1 cellular context compared by ENCODE assay signal in the genomic region with DNA sequence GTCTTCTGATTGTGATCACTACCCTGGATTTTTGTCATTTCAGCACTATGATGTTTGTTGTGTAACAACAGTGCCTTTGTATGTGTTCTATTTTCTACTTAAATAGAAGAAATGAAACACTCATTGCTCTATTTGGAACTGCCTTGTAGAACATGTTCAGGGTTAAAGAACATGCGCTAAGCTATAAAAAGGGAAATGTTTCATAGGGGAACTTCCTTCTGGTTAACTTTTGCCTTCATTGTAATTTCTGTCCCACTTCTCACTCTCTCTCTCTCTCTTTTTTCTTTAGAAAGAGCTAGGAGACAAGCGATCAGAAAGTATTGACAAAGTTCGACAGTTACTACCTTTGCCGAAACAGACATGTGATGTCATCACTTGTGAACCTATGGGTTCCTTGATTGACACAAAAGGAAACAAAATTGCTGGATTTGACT.
TF ChIP-seq lines count a peak whose summit lies in the region.

A gene (minus strand): TSS at position 13 of the 434 bp plus-strand sequence. CDS start 45,908 bp downstream, outside the sequence.

TF ChIP-seq in GM12878, 131 proteins besides CTCF, POLR2A, EP300 and RAD21 (continued from another document and continues in another):
- TF ChIP-seq, protein P1, sequence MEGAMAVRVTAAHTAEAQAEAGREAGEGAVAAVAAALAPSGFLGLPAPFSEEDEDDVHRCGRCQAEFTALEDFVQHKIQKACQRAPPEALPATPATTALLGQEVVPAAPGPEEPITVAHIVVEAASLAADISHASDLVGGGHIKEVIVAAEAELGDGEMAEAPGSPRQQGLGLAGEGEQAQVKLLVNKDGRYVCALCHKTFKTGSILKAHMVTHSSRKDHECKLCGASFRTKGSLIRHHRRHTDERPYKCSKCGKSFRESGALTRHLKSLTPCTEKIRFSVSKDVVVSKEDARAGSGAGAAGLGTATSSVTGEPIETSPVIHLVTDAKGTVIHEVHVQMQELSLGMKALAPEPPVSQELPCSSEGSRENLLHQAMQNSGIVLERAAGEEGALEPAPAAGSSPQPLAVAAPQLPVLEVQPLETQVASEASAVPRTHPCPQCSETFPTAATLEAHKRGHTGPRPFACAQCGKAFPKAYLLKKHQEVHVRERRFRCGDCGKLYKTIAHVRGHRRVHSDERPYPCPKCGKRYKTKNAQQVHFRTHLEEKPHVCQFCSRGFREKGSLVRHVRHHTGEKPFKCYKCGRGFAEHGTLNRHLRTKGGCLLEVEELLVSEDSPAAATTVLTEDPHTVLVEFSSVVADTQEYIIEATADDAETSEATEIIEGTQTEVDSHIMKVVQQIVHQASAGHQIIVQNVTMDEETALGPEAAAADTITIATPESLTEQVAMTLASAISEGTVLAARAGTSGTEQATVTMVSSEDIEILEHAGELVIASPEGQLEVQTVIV (IDR thresholded peaks at IDR 0.05; ENCODE audit: borderline replicate concordance, partially characterized antibody) = no peak
- TF ChIP-seq ZZZ3 (IDR thresholded peaks at IDR 0.05; ENCODE audit: control insufficient read depth, insufficient read length, low read depth) (no peak), BMI1 (IDR thresholded peaks at IDR 0.05; ENCODE audit: borderline replicate concordance) (no peak), ZNF24 (IDR thresholded peaks at IDR 0.05) (peak; percentile 95), FOXK2 (IDR thresholded peaks at IDR 0.05) (no peak), WRNIP1 (IDR thresholded peaks at IDR 0.05; ENCODE audit: borderline replicate concordance, low read depth, low read length) (no peak), RCOR1 (conservative IDR thresholded peaks at IDR 0.05; ENCODE audit: low read depth, low read length) (no peak), POLR2AphosphoS5 (IDR thresholded peaks at IDR 0.05; ENCODE audit: low read length) (no peak), SIN3A (IDR thresholded peaks at IDR 0.05; ENCODE audit: low read depth, low read length) (no peak), ZNF217 (IDR thresholded peaks at IDR 0.05) (no peak), BACH1 (IDR thresholded peaks at IDR 0.05; ENCODE audit: borderline replicate concordance) (no peak), POU2F2 (IDR thresholded peaks at IDR 0.05; ENCODE audit: borderline replicate concordance, low read depth, low read length) (no peak), MTA3 (IDR thresholded peaks at IDR 0.05; ENCODE audit: borderline replicate concordance, low read length) (0 out of 2 replicates have a peak, but pooled peaks have one; percentile 49), SMARCA5 (IDR thresholded peaks at IDR 0.05) (no peak), CHD1 (IDR thresholded peaks at IDR 0.05; ENCODE audit: low read depth, low read length) (no peak), SIX5 (IDR thresholded peaks at IDR 0.05; ENCODE audit: low read depth, low read length, severe bottlenecking) (no peak), GABPA (IDR thresholded peaks at IDR 0.05; ENCODE audit: low read depth) (peak; percentile 54; the same call in 1 of the 2 replicates), ETV6 (conservative IDR thresholded peaks at IDR 0.05 in 1 of 2, IDR thresholded peaks at IDR 0.05 in 1 of 2; ENCODE audit: borderline replicate concordance in 1 of 2, low read depth in 1 of 2) (peak in 1 of 2 experiments; percentile 64; a peak in 1 of 4 replicates), SUZ12 (IDR thresholded peaks at IDR 0.05; ENCODE audit: unreplicated experiment) (no peak), LARP7 (IDR thresholded peaks at IDR 0.05) (no peak), MTA2 (IDR thresholded peaks at IDR 0.05; ENCODE audit: low read depth) (peak; percentile 76), PAX8 (IDR thresholded peaks at IDR 0.05) (no peak), CBFB (IDR thresholded peaks at IDR 0.05; ENCODE audit: low read depth) (no peak), BHLHE40 (IDR thresholded peaks at IDR 0.05; ENCODE audit: borderline replicate concordance in 1 of 2, low read depth in 2 of 2, low read length in 1 of 2) (no peak), NBN (IDR thresholded peaks at IDR 0.05) (peak; percentile 50; the same call in 1 of the 2 replicates), SRF (IDR thresholded peaks at IDR 0.05; ENCODE audit: low read depth in 2 of 2, low read length in 2 of 2) (no peak), YY1 (IDR thresholded peaks at IDR 0.05; ENCODE audit: low read depth, low read length) (no peak), PAX5 (IDR thresholded peaks at IDR 0.05; ENCODE audit: borderline replicate concordance, low read depth, low read length) (no peak), DPF2 (IDR thresholded peaks at IDR 0.05) (0 out of 2 replicates have a peak, but pooled peaks have one; percentile 26), TCF7 (IDR thresholded peaks at IDR 0.05; ENCODE audit: borderline replicate concordance) (peak; percentile 50), BRCA1 (IDR thresholded peaks at IDR 0.05; ENCODE audit: low read depth, low read length) (no peak), MYC (IDR thresholded peaks at IDR 0.05; ENCODE audit: insufficient read depth, insufficient read length, insufficient replicate concordance, low read length, severe bottlenecking) (no peak), RFX5 (IDR thresholded peaks at IDR 0.05; ENCODE audit: low read depth, low read length) (no peak), CBX3 (IDR thresholded peaks at IDR 0.05; ENCODE audit: borderline replicate concordance, low read depth) (no peak), JUND (IDR thresholded peaks at IDR 0.05; ENCODE audit: low read depth, low read length) (no peak), CREB1 (IDR thresholded peaks at IDR 0.05; ENCODE audit: low read depth) (peak; percentile 76), NR2C2 (IDR thresholded peaks at IDR 0.05; ENCODE audit: borderline replicate concordance, control insufficient read depth, insufficient read length, low read depth) (no peak), IRF4 (IDR thresholded peaks at IDR 0.05; ENCODE audit: low read depth, low read length) (0 out of 2 replicates have a peak, but pooled peaks have one; percentile 9), CBX5 (IDR thresholded peaks at IDR 0.05; ENCODE audit: low read depth) (no peak)
- TF ChIP-seq, protein P2, sequence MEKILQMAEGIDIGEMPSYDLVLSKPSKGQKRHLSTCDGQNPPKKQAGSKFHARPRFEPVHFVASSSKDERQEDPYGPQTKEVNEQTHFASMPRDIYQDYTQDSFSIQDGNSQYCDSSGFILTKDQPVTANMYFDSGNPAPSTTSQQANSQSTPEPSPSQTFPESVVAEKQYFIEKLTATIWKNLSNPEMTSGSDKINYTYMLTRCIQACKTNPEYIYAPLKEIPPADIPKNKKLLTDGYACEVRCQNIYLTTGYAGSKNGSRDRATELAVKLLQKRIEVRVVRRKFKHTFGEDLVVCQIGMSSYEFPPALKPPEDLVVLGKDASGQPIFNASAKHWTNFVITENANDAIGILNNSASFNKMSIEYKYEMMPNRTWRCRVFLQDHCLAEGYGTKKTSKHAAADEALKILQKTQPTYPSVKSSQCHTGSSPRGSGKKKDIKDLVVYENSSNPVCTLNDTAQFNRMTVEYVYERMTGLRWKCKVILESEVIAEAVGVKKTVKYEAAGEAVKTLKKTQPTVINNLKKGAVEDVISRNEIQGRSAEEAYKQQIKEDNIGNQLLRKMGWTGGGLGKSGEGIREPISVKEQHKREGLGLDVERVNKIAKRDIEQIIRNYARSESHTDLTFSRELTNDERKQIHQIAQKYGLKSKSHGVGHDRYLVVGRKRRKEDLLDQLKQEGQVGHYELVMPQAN (conservative IDR thresholded peaks at IDR 0.05) = no peak
- TF ChIP-seq, protein P3, sequence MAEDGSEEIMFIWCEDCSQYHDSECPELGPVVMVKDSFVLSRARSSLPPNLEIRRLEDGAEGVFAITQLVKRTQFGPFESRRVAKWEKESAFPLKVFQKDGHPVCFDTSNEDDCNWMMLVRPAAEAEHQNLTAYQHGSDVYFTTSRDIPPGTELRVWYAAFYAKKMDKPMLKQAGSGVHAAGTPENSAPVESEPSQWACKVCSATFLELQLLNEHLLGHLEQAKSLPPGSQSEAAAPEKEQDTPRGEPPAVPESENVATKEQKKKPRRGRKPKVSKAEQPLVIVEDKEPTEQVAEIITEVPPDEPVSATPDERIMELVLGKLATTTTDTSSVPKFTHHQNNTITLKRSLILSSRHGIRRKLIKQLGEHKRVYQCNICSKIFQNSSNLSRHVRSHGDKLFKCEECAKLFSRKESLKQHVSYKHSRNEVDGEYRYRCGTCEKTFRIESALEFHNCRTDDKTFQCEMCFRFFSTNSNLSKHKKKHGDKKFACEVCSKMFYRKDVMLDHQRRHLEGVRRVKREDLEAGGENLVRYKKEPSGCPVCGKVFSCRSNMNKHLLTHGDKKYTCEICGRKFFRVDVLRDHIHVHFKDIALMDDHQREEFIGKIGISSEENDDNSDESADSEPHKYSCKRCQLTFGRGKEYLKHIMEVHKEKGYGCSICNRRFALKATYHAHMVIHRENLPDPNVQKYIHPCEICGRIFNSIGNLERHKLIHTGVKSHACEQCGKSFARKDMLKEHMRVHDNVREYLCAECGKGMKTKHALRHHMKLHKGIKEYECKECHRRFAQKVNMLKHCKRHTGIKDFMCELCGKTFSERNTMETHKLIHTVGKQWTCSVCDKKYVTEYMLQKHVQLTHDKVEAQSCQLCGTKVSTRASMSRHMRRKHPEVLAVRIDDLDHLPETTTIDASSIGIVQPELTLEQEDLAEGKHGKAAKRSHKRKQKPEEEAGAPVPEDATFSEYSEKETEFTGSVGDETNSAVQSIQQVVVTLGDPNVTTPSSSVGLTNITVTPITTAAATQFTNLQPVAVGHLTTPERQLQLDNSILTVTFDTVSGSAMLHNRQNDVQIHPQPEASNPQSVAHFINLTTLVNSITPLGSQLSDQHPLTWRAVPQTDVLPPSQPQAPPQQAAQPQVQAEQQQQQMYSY (CRISPR knock-in tag; IDR thresholded peaks at IDR 0.05) = no peak
- TF ChIP-seq, protein P4, sequence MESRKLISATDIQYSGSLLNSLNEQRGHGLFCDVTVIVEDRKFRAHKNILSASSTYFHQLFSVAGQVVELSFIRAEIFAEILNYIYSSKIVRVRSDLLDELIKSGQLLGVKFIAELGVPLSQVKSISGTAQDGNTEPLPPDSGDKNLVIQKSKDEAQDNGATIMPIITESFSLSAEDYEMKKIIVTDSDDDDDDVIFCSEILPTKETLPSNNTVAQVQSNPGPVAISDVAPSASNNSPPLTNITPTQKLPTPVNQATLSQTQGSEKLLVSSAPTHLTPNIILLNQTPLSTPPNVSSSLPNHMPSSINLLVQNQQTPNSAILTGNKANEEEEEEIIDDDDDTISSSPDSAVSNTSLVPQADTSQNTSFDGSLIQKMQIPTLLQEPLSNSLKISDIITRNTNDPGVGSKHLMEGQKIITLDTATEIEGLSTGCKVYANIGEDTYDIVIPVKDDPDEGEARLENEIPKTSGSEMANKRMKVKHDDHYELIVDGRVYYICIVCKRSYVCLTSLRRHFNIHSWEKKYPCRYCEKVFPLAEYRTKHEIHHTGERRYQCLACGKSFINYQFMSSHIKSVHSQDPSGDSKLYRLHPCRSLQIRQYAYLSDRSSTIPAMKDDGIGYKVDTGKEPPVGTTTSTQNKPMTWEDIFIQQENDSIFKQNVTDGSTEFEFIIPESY (IDR thresholded peaks at IDR 0.05) = no peak
- TF ChIP-seq, protein P5, sequence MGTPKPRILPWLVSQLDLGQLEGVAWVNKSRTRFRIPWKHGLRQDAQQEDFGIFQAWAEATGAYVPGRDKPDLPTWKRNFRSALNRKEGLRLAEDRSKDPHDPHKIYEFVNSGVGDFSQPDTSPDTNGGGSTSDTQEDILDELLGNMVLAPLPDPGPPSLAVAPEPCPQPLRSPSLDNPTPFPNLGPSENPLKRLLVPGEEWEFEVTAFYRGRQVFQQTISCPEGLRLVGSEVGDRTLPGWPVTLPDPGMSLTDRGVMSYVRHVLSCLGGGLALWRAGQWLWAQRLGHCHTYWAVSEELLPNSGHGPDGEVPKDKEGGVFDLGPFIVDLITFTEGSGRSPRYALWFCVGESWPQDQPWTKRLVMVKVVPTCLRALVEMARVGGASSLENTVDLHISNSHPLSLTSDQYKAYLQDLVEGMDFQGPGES (IDR thresholded peaks at IDR 0.05) = no peak
- TF ChIP-seq, protein P6, sequence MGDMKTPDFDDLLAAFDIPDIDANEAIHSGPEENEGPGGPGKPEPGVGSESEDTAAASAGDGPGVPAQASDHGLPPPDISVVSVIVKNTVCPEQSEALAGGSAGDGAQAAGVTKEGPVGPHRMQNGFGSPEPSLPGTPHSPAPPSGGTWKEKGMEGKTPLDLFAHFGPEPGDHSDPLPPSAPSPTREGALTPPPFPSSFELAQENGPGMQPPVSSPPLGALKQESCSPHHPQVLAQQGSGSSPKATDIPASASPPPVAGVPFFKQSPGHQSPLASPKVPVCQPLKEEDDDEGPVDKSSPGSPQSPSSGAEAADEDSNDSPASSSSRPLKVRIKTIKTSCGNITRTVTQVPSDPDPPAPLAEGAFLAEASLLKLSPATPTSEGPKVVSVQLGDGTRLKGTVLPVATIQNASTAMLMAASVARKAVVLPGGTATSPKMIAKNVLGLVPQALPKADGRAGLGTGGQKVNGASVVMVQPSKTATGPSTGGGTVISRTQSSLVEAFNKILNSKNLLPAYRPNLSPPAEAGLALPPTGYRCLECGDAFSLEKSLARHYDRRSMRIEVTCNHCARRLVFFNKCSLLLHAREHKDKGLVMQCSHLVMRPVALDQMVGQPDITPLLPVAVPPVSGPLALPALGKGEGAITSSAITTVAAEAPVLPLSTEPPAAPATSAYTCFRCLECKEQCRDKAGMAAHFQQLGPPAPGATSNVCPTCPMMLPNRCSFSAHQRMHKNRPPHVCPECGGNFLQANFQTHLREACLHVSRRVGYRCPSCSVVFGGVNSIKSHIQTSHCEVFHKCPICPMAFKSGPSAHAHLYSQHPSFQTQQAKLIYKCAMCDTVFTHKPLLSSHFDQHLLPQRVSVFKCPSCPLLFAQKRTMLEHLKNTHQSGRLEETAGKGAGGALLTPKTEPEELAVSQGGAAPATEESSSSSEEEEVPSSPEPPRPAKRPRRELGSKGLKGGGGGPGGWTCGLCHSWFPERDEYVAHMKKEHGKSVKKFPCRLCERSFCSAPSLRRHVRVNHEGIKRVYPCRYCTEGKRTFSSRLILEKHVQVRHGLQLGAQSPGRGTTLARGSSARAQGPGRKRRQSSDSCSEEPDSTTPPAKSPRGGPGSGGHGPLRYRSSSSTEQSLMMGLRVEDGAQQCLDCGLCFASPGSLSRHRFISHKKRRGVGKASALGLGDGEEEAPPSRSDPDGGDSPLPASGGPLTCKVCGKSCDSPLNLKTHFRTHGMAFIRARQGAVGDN (IDR thresholded peaks at IDR 0.05) = 0 out of 2 replicates have a peak, but pooled peaks have one; percentile 21
- TF ChIP-seq, protein P7, sequence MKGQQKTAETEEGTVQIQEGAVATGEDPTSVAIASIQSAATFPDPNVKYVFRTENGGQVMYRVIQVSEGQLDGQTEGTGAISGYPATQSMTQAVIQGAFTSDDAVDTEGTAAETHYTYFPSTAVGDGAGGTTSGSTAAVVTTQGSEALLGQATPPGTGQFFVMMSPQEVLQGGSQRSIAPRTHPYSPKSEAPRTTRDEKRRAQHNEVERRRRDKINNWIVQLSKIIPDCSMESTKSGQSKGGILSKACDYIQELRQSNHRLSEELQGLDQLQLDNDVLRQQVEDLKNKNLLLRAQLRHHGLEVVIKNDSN (IDR thresholded peaks at IDR 0.05; ENCODE audit: borderline replicate concordance, extremely low read length, insufficient read depth, low read depth, low read length) = no peak
